ENCODE assay signal across 24 cellular contexts in the genomic region with DNA sequence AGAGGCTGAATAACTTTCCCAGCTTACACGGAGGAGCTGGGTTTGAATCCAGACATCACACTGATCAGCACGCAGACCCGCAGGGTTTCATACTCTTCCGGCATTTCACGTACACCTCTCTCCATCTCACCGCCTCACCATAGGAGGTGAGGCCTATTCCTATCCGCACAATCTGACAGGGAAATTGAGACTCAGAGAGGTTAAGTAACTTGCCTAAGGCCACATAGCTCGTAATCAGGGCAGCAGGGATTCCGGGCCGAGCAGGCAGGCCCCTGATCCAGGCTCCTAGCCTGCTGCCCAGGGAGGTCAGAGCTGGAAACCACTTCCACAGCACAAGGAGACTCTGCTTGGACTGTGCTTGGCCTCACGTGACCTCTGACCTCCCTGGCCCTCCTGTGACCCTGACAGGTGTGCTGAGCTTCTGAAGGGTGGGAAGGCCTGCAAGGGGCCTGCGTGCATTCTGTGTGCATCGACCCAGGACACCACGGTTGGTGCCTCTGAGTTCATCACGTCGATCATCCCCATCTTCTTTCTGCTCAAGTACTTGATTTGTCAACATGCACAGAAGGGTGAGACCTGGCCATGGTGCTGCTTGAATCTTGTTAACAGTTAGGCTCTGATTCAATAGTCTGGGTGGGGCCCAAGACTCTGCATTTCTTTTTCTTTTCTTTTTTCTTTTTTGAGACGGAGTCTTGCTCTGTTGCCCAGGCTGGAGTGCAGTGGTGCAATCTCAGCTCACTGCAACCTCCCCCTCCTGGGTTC. TPM values are rescaled to one million over a fixed set of nuclear protein-coding genes. Genes with fewer than 3 reads are reported as not detected.
DNase-seq lines count a peak whose midpoint lies in the region; ATAC-seq and TF ChIP-seq lines count a peak whose summit lies in the region.
"Had no signal": no experiment of that assay in that cellular context is flagged by ENCODE, and none has a peak within 500 bp of the region (broad histone marks: within the 10 kb centered on the region; RNA-seq: fewer than 3 reads in every experiment).

No MANE protein-coding gene starts in this region.

- DNase-seq in GM23338 (ENCODE audit: low spot score) (no peak), adipocyte (ENCODE audit: low read depth) (no peak), lower lobe of right lung (no peak), substantia nigra (lab: John Stamatoyannopoulos, UW) (no peak), foreskin melanocyte (no peak), NCI-H524 (lab: John Stamatoyannopoulos, UW) (no peak), HAP-1 (ENCODE audit: low spot score in 2 of 2) (no peak), iPS-NIHi11 (ENCODE audit: low spot score) (no peak)
- DNase-seq: activated CD4-positive, alpha-beta T cell treated with anti-CD3 and anti-CD28 coated beads, Interleukin-2, amount 10 ng/mL, durations not matched to agents 24 days and 14 days; activated naive CD4-positive, alpha-beta T cell; activated T-cell treated with anti-CD3 and anti-CD28 coated beads, Interleukin-2, amount 50 U/mL, for 4 hours; adrenal gland; EL; KG1; NCI-H1436; NCI-H510A; Peyer's patch; psoas muscle; small intestine; stimulated activated CD4-positive, alpha-beta T cell treated with anti-CD3 and anti-CD28 coated beads, Interleukin-1b, Interleukin-23, amount 100 ng/mL, for 48 hours had no signal

- no peaks in the 10 kb centered on the region for H3K9me2 ChIP-seq in GM23338 (ENCODE audit: insufficient read depth)

- H3K4me1 Mint-ChIP-seq in GM23338: peaks cover 41% of the 10 kb centered on the region

- H3K4me1 ChIP-seq in GM23338 (ENCODE audit: insufficient read depth) (peaks cover 20% of the 10 kb centered on the region), adipocyte (ENCODE audit: control insufficient read depth, insufficient read depth, low read length) (peaks cover 64% of the 10 kb centered on the region), lower lobe of right lung (peaks cover 58% of the 10 kb centered on the region), HAP-1 (peaks cover 14% of the 10 kb centered on the region)

- H3K27me3 ChIP-seq in GM23338 (ENCODE audit: insufficient read depth): no peaks in the 10 kb centered on the region
- no peaks in the 10 kb centered on the region for H3K27me3 ChIP-seq in adipocyte (replicated peaks; ENCODE audit: control insufficient read depth, insufficient read depth, low read length)
- H3K27me3 ChIP-seq in lower lobe of right lung (ENCODE audit: low read depth): no peaks in the 10 kb centered on the region
- H3K27me3 ChIP-seq in HAP-1 (ENCODE audit: low read depth): no peaks in the 10 kb centered on the region
- H3K27me3 ChIP-seq: adrenal gland, Peyer's patch, suprapubic skin had no signal

- H3K9ac ChIP-seq in adipocyte (ENCODE audit: low read length): peak overlapping the region; percentile 40

- no peak overlapping the region for H3K27ac ChIP-seq in GM23338 (ENCODE audit: low read depth)
- peak overlapping the region; percentile 46 for H3K27ac ChIP-seq in lower lobe of right lung
- H3K27ac ChIP-seq in substantia nigra (ENCODE audit: low read depth, low read length, poor library complexity, severe bottlenecking): peak overlapping the region; percentile 30
- H3K27ac ChIP-seq: C4-2B, Peyer's patch, psoas muscle had no signal

- peaks cover 26% of the 10 kb centered on the region for H3K79me2 ChIP-seq in GM23338 (replicated peaks; ENCODE audit: insufficient read depth)

- H3K4me2 ChIP-seq in GM23338: no peak overlapping the region

- H3K4me3 Mint-ChIP-seq in GM23338: no peak overlapping the region; the same call in 2 of the 3 replicates
- H3K4me3 Mint-ChIP-seq: activated CD4-positive, alpha-beta T cell treated with anti-CD3 and anti-CD28 coated beads, Interleukin-2, amount 10 ng/mL, durations not matched to agents 24 days and 14 days; activated T-cell treated with anti-CD3 and anti-CD28 coated beads, Interleukin-2, amount 50 U/mL, for 4 hours; T-helper 1 cell treated with Interleukin-12 subunit alpha and Interleukin-12 subunit beta and Interleukin-4 antibody, amounts not matched to agents 30 μg/mL and 1 μg/mL, for 36 hours had no signal

- in situ Hi-C loops in HAP-1 (cut with MboI; ENCODE audit: low sequenced_read_pairs): no loop called here

- H3K27ac Mint-ChIP-seq in GM23338: no peak overlapping the region
- H3K27ac Mint-ChIP-seq: activated CD4-positive, alpha-beta T cell treated with anti-CD3 and anti-CD28 coated beads, Interleukin-2, amount 10 ng/mL, durations not matched to agents 24 days and 14 days; T-helper 1 cell treated with Interleukin-12 subunit alpha and Interleukin-12 subunit beta and Interleukin-4 antibody, amounts not matched to agents 30 μg/mL and 1 μg/mL, for 36 hours had no signal

- no peaks in the 10 kb centered on the region for H3K36me3 Mint-ChIP-seq in GM23338 (ENCODE audit: low read depth)

- TF ChIP-seq CTCF in GM23338 (conservative IDR thresholded peaks at IDR 0.05; ENCODE audit: low read depth in 2 of 2): no peak
- no peak for TF ChIP-seq CTCF in lower lobe of right lung (IDR thresholded peaks at IDR 0.05)

- intact Hi-C loops in lower lobe of right lung (cut with DNase I): no loop called here

- peaks cover 16% of the 10 kb centered on the region for H4K20me1 ChIP-seq in GM23338 (replicated peaks; ENCODE audit: insufficient read depth)

- ATAC-seq in GM23338 (no peak), lower lobe of right lung (no peak)
- ATAC-seq: activated T-cell treated with anti-CD3 and anti-CD28 coated beads, Interleukin-2, amount 50 U/mL, for 4 hours had no signal

- no peak overlapping the region for H2AFZ ChIP-seq in GM23338

- peaks cover 19% of the 10 kb centered on the region for H3K27me3 Mint-ChIP-seq in GM23338 (ENCODE audit: insufficient read depth, low read depth, poor library complexity)
- H3K27me3 Mint-ChIP-seq: activated CD4-positive, alpha-beta T cell treated with anti-CD3 and anti-CD28 coated beads, Interleukin-2, amount 10 ng/mL, durations not matched to agents 24 days and 14 days had no signal

- no peaks in the 10 kb centered on the region for H3K9me3 Mint-ChIP-seq in GM23338
- H3K9me3 Mint-ChIP-seq: activated CD4-positive, alpha-beta T cell treated with anti-CD3 and anti-CD28 coated beads, Interleukin-2, amount 10 ng/mL, durations not matched to agents 24 days and 14 days; activated T-cell treated with anti-CD3 and anti-CD28 coated beads, Interleukin-2, amount 50 U/mL, for 4 hours; T-helper 1 cell treated with Interleukin-12 subunit alpha and Interleukin-12 subunit beta and Interleukin-4 antibody, amounts not matched to agents 30 μg/mL and 1 μg/mL, for 36 hours had no signal

- H3K9me3 ChIP-seq in adipocyte (ENCODE audit: control insufficient read depth, low read length): no peaks in the 10 kb centered on the region
- no peaks in the 10 kb centered on the region for H3K9me3 ChIP-seq in lower lobe of right lung
- H3K9me3 ChIP-seq in HAP-1: peaks cover 9% of the 10 kb centered on the region
- H3K9me3 ChIP-seq: adrenal gland, Peyer's patch, psoas muscle, suprapubic skin had no signal

- 0 out of 2 replicates have a peak, but pooled peaks cover 3% of the 10 kb centered on the region for H3F3A ChIP-seq in GM23338 (replicated peaks; ENCODE audit: low read depth)

- no peak overlapping the region for H3K4me3 ChIP-seq in GM23338
- H3K4me3 ChIP-seq in adipocyte (ENCODE audit: low read length): no peak overlapping the region
- no peak overlapping the region for H3K4me3 ChIP-seq in lower lobe of right lung
- H3K4me3 ChIP-seq in HAP-1: no peak overlapping the region
- H3K4me3 ChIP-seq: adrenal gland, Peyer's patch, psoas muscle, suprapubic skin had no signal

- no peaks in the 10 kb centered on the region for H3K36me3 ChIP-seq in GM23338 (ENCODE audit: insufficient read depth)
- H3K36me3 ChIP-seq in adipocyte (ENCODE audit: control insufficient read depth, insufficient read depth, low read length, severe bottlenecking): peaks cover 24% of the 10 kb centered on the region
- H3K36me3 ChIP-seq in lower lobe of right lung: peaks cover 18% of the 10 kb centered on the region
- no peaks in the 10 kb centered on the region for H3K36me3 ChIP-seq in HAP-1 (replicated peaks)
- H3K36me3 ChIP-seq: Peyer's patch had no signal

TF ChIP-seq in GM23338, 12 proteins besides CTCF, POLR2A, EP300 and RAD21:
- TF ChIP-seq, protein P1, sequence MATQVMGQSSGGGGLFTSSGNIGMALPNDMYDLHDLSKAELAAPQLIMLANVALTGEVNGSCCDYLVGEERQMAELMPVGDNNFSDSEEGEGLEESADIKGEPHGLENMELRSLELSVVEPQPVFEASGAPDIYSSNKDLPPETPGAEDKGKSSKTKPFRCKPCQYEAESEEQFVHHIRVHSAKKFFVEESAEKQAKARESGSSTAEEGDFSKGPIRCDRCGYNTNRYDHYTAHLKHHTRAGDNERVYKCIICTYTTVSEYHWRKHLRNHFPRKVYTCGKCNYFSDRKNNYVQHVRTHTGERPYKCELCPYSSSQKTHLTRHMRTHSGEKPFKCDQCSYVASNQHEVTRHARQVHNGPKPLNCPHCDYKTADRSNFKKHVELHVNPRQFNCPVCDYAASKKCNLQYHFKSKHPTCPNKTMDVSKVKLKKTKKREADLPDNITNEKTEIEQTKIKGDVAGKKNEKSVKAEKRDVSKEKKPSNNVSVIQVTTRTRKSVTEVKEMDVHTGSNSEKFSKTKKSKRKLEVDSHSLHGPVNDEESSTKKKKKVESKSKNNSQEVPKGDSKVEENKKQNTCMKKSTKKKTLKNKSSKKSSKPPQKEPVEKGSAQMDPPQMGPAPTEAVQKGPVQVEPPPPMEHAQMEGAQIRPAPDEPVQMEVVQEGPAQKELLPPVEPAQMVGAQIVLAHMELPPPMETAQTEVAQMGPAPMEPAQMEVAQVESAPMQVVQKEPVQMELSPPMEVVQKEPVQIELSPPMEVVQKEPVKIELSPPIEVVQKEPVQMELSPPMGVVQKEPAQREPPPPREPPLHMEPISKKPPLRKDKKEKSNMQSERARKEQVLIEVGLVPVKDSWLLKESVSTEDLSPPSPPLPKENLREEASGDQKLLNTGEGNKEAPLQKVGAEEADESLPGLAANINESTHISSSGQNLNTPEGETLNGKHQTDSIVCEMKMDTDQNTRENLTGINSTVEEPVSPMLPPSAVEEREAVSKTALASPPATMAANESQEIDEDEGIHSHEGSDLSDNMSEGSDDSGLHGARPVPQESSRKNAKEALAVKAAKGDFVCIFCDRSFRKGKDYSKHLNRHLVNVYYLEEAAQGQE (IDR thresholded peaks at IDR 0.05; ENCODE audit: unreplicated experiment): peak; percentile 11
- TF ChIP-seq EZH2phosphoT487 (IDR thresholded peaks at IDR 0.05; ENCODE audit: unreplicated experiment): no peak
TF ChIP-seq in GM23338: peak in this region for 1.

RNA-seq across cellular contexts. Expression of a gene that starts 4.7 kb away (rescaled TPM):
- total RNA-seq in GM23338 (2014; rRNA removed; shearing (Covaris generic)): 0.62 and 0.69 TPM in 2 replicates
- polyA plus RNA-seq in GM23338 (2016; fragmentation: Nextera tagmentation; extraction: Ambion mirVana): 0.31 TPM in 1 of 2 replicates, not detected in the other
- total RNA-seq in lower lobe of right lung: 5.5 TPM
- total RNA-seq: activated T-cell treated with anti-CD3 and anti-CD28 coated beads, Interleukin-2, amount 50 U/mL, for 4 hours had no signal
- polyA plus RNA-seq: keratinocyte had no signal

RNA-seq across cellular contexts. Expression of a gene that starts 26.9 kb away (rescaled TPM):
- total RNA-seq in GM23338 (2014; rRNA removed; shearing (Covaris generic)): 22.5 and 24.4 TPM in 2 replicates
- 10.6 and 12.5 TPM in 2 replicates for polyA plus RNA-seq in GM23338 (2016; fragmentation: Nextera tagmentation; extraction: Ambion mirVana)
- 260 TPM for total RNA-seq in lower lobe of right lung

RNA-seq across cellular contexts. Expression of a gene that starts 57.6 kb away (rescaled TPM):
- total RNA-seq in GM23338 (2014; rRNA removed; shearing (Covaris generic)): 55.5 and 58.7 TPM in 2 replicates
- polyA plus RNA-seq in GM23338 (2016; fragmentation: Nextera tagmentation; extraction: Ambion mirVana): 36.2 and 38.1 TPM in 2 replicates
- 58.6 TPM for total RNA-seq in lower lobe of right lung

Comparison
In these comparisons a context has a peak if more than half of its experiments do, and no peak if none do; other contexts are left out.
1. RNA of a gene that starts 26.9 kb away (total RNA-seq): 260 TPM in lower lobe of right lung (single experiment); 22.5 to 24.4 TPM in GM23338; every median in the first group is over 10 times any median in the second.